Comparison of ENCODE assay signal across 14 cellular contexts in the genomic region with DNA sequence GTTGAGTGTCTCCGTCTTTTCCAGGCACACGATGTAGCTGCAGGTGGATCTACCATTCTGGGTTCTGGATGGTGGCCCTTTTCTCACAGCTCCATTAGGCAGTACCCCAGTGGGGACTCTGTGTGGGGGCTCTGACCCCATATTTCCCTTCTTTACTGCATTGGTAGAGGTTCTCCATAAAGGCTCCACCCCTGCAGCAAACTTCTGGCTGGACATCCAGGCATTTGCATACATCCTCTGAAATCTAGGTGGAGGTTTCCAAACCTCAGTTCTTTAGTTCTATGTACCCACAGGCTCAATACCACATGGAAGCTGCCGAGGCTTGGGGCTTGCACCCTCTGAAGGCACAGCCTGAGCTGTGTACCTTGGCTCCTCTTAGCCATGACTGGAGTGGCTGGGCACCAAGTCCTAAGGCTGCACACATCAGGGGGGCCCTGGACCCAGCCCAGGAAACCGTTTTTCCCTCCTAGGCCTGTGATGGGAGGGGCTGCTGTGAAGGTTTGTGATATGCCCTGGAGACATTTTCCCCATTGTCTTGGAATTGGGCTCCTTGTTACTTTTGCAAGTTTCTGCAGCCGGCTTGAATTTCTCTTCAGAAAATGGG. TPM values are rescaled to one million over a fixed set of nuclear protein-coding genes. Genes with fewer than 3 reads are reported as not detected.
DNase-seq lines count a peak whose midpoint lies in the region; ATAC-seq, FAIRE-seq and TF ChIP-seq lines count a peak whose summit lies in the region.
"Had no signal": no experiment of that assay in that cellular context is flagged by ENCODE, and none has a peak within 500 bp of the region (broad histone marks: within the 10 kb centered on the region; RNA-seq: fewer than 3 reads in every experiment).

No MANE protein-coding gene starts in this region.

- no peaks in the 10 kb centered on the region for H3K27me3 ChIP-seq in naive thymus-derived CD4-positive, alpha-beta T cell (ENCODE audit: control insufficient read depth in 2 of 2, insufficient read depth in 2 of 2, low read length in 2 of 2)
- no peaks in the 10 kb centered on the region for H3K27me3 ChIP-seq in uterus

- H3K4me1 ChIP-seq in HEK293 (ENCODE audit: control insufficient read depth, insufficient read depth, low read length) (peaks cover 3% of the 10 kb centered on the region), uterus (no peaks in the 10 kb centered on the region)
- peaks cover 30 to 31% of the 10 kb centered on the region in 2 donors for H3K4me1 ChIP-seq in naive thymus-derived CD4-positive, alpha-beta T cell (ENCODE audit: control insufficient read depth in 2 of 2, insufficient read depth in 2 of 2, low read length in 2 of 2)

- H3K27ac Mint-ChIP-seq in activated CD4-positive, alpha-beta T cell treated with anti-CD3 and anti-CD28 coated beads for 36 hours: peak overlapping the region; percentile 99
- peak overlapping the region; percentile 97 for H3K27ac Mint-ChIP-seq in activated naive CD8-positive, alpha-beta T cell
- peak overlapping the region; percentile 96 to 99 (median 98) for H3K27ac Mint-ChIP-seq in naive thymus-derived CD4-positive, alpha-beta T cell

- H3K9me3 ChIP-seq in HEK293 (ENCODE audit: control insufficient read depth, insufficient read depth, low read depth, low read length): no peaks in the 10 kb centered on the region
- no peaks in the 10 kb centered on the region for H3K9me3 ChIP-seq in naive thymus-derived CD4-positive, alpha-beta T cell (ENCODE audit: control insufficient read depth in 2 of 3, low read length in 3 of 3)
- no peaks in the 10 kb centered on the region for H3K9me3 ChIP-seq in uterus

- TF ChIP-seq CTCF in HEK293 (tag by site-specific recombination; IDR thresholded peaks at IDR 0.05): no peak
- TF ChIP-seq CTCF in uterus (IDR thresholded peaks at IDR 0.05): no peak

- H3K27ac ChIP-seq in HEK293 (ENCODE audit: extremely low read depth, low read depth, low read length): no peak overlapping the region
- peak overlapping the region; percentile 91 for H3K27ac ChIP-seq in naive thymus-derived CD4-positive, alpha-beta T cell (ENCODE audit: low read depth, low read length)
- no peak overlapping the region for H3K27ac ChIP-seq in uterus

- no peak for ATAC-seq in activated CD4-positive, alpha-beta T cell treated with anti-CD3 and anti-CD28 coated beads for 36 hours
- no peak for ATAC-seq in naive thymus-derived CD4-positive, alpha-beta T cell

- intact Hi-C loops in activated CD4-positive, alpha-beta T cell treated with anti-CD3 and anti-CD28 coated beads for 36 hours (cut with DNase I, micrococcal nuclease): loop anchor here in 1 of 2 experiments (5.0 kb wide), 2 partner anchors 34 to 64 kb away; no protein-coding TSS in a partner anchor
- intact Hi-C loops in naive thymus-derived CD4-positive, alpha-beta T cell (cut with micrococcal nuclease): loop anchor here (5.0 to 10.0 kb wide), 6 partner anchors 34 to 1401 kb away; a partner anchor contains a TSS
- intact Hi-C loops in uterus (cut with DNase I; ENCODE audit: low total_unique reads): no loop called here

- peaks cover 73% of the 10 kb centered on the region for H3K4me1 Mint-ChIP-seq in activated CD4-positive, alpha-beta T cell treated with anti-CD3 and anti-CD28 coated beads for 36 hours
- peaks cover 85% of the 10 kb centered on the region for H3K4me1 Mint-ChIP-seq in activated naive CD8-positive, alpha-beta T cell (ENCODE audit: low read depth)
- H3K4me1 Mint-ChIP-seq in naive thymus-derived CD4-positive, alpha-beta T cell: peaks cover 34 to 84% (median 76%) of the 10 kb centered on the region in 7 donors

- H3K4me3 ChIP-seq in HEK293 (ENCODE audit: low read depth, low read length) (no peak overlapping the region), uterus (no peak overlapping the region)
- no peak overlapping the region for H3K4me3 ChIP-seq in naive thymus-derived CD4-positive, alpha-beta T cell (ENCODE audit: low read length)
- H3K4me3 ChIP-seq: HAP-1 had no signal

- no peak for DNase-seq in activated CD4-positive, alpha-beta T cell treated with anti-CD3 and anti-CD28 coated beads for 36 hours
- DNase-seq in activated CD4-positive, alpha-beta T cell treated with anti-CD3 and anti-CD28 coated beads, Interleukin-2, amount 50 U/mL, for 48 hours: no peak
- no peak for DNase-seq in naive thymus-derived CD4-positive, alpha-beta T cell
- DNase-seq in NCI-H2029 treated with DMSO at 0.1 percent for 48 hours (lab: John Stamatoyannopoulos, UW): no peak
- DNase-seq in H54 (ENCODE audit: insufficient read length, low spot score): no peak
- DNase-seq in uterus: no peak
- DNase-seq: central memory CD4-positive, alpha-beta T cell; EL; mesenchymal stem cell; NCI-H1694 treated with DMSO at 0.1 percent for 48 hours; NCI-H510A had no signal

- no peaks in the 10 kb centered on the region for H3K27me3 Mint-ChIP-seq in activated CD4-positive, alpha-beta T cell treated with anti-CD3 and anti-CD28 coated beads for 36 hours
- no peaks in the 10 kb centered on the region for H3K27me3 Mint-ChIP-seq in activated naive CD8-positive, alpha-beta T cell
- H3K27me3 Mint-ChIP-seq in naive thymus-derived CD4-positive, alpha-beta T cell: no peaks in the 10 kb centered on the region

- TF ChIP-seq POLR2A in H54 (IDR thresholded peaks at IDR 0.05; ENCODE audit: low read depth, low read length): no peak
- no peak for TF ChIP-seq POLR2A in uterus (IDR thresholded peaks at IDR 0.05)

- peaks cover 40% of the 10 kb centered on the region for H3K36me3 Mint-ChIP-seq in activated CD4-positive, alpha-beta T cell treated with anti-CD3 and anti-CD28 coated beads for 36 hours (ENCODE audit: low read depth)
- peaks cover 13% of the 10 kb centered on the region for H3K36me3 Mint-ChIP-seq in activated naive CD8-positive, alpha-beta T cell
- H3K36me3 Mint-ChIP-seq in naive thymus-derived CD4-positive, alpha-beta T cell: peaks cover 0 to 60% (median 6%) of the 10 kb centered on the region in 5 donors

- FAIRE-seq in H54 (lab: Jason Lieb, UNC): no peak

- CTCF ChIA-PET in activated CD4-positive, alpha-beta T cell treated with anti-CD3 and anti-CD28 coated beads for 36 hours (lab: Charles Lee): no interaction called here
- CTCF ChIA-PET in HEK293 (lab: Yijun Ruan, JAX): no interaction called here
- CTCF ChIA-PET in naive thymus-derived CD4-positive, alpha-beta T cell (lab: Charles Lee): no interaction called here

- peaks cover 15% of the 10 kb centered on the region for H3K9me3 Mint-ChIP-seq in activated CD4-positive, alpha-beta T cell treated with anti-CD3 and anti-CD28 coated beads for 36 hours (ENCODE audit: low read depth)
- no peaks in the 10 kb centered on the region for H3K9me3 Mint-ChIP-seq in activated naive CD8-positive, alpha-beta T cell (ENCODE audit: low read depth)
- peaks cover 0 to 18% (median 2%) of the 10 kb centered on the region in 11 donors for H3K9me3 Mint-ChIP-seq in naive thymus-derived CD4-positive, alpha-beta T cell

- no peak overlapping the region for H3K4me3 Mint-ChIP-seq in activated CD4-positive, alpha-beta T cell treated with anti-CD3 and anti-CD28 coated beads for 36 hours
- H3K4me3 Mint-ChIP-seq in activated naive CD8-positive, alpha-beta T cell: peak overlapping the region; percentile 70
- H3K4me3 Mint-ChIP-seq in naive thymus-derived CD4-positive, alpha-beta T cell: peak overlapping the region in 9 of 10 donors; percentile 32 to 77 (median 61)

- H3K36me3 ChIP-seq in HEK293 (ENCODE audit: control insufficient read depth in 2 of 2, insufficient read depth in 1 of 2, low read length in 2 of 2): peaks cover 0 to 2% of the 10 kb centered on the region in 2 experiments; a peak in 1 of 3 replicates
- no peaks in the 10 kb centered on the region for H3K36me3 ChIP-seq in naive thymus-derived CD4-positive, alpha-beta T cell (ENCODE audit: control insufficient read depth in 2 of 3, insufficient read depth in 3 of 3, low read length in 3 of 3)
- H3K36me3 ChIP-seq in uterus: no peaks in the 10 kb centered on the region

- POLR2A ChIA-PET in activated CD4-positive, alpha-beta T cell treated with anti-CD3 and anti-CD28 coated beads for 36 hours (lab: Charles Lee): no interaction called here
- POLR2A ChIA-PET in HEK293 (lab: Yijun Ruan, JAX): no interaction called here
- POLR2A ChIA-PET in naive thymus-derived CD4-positive, alpha-beta T cell (lab: Charles Lee): interaction anchor here (0.9 kb wide), 1 partner anchor 12 kb away, joined by 4 read pairs; no protein-coding TSS in a partner anchor

TF ChIP-seq in HEK293, 187 proteins besides CTCF, POLR2A, EP300 and RAD21:
- TF ChIP-seq SETDB1 (IDR thresholded peaks at IDR 0.05; ENCODE audit: insufficient read length, low read length) (peak; percentile 46), SALL2 (tag by site-specific recombination; IDR thresholded peaks at IDR 0.05; ENCODE audit: borderline replicate concordance) (no peak), SP7 (tag by site-specific recombination; IDR thresholded peaks at IDR 0.05) (no peak), ZNF138 (tag by site-specific recombination; IDR thresholded peaks at IDR 0.05; ENCODE audit: borderline replicate concordance) (no peak), ZNF585B (tag by site-specific recombination; IDR thresholded peaks at IDR 0.05) (peak; percentile 73), ZBTB8A (tag by site-specific recombination; IDR thresholded peaks at IDR 0.05) (no peak), ZNF830 (tag by site-specific recombination; IDR thresholded peaks at IDR 0.05; ENCODE audit: low read depth) (no peak)
TF ChIP-seq in HEK293: peak in this region for 2.

RNA-seq across cellular contexts. Expression of a gene that starts 14.0 kb away (rescaled TPM):
- total RNA-seq in activated CD4-positive, alpha-beta T cell treated with anti-CD3 and anti-CD28 coated beads for 36 hours: 10 to 100 TPM; 57.8 to 65.1 TPM
- total RNA-seq in naive thymus-derived CD4-positive, alpha-beta T cell: 10 to 100 TPM; 57.3 to 95.8 (median 64.1) TPM
- polyA plus RNA-seq in naive thymus-derived CD4-positive, alpha-beta T cell: 1 to 10 TPM; 4.8 to 7.9 TPM
- total RNA-seq in uterus: 10 to 100 TPM; 12.1 to 39.2 (median 18.6) TPM
